Comparison of ENCODE assay signal across 8 cellular contexts in genomic region chr11:12235549-12235944, GRCh38.
DNase-seq lines count a peak whose midpoint lies in the region; ATAC-seq and TF ChIP-seq lines count a peak whose summit lies in the region.

No MANE protein-coding gene starts in this region.

- H3K9me3 Mint-ChIP-seq in activated T-cell treated with anti-CD3 and anti-CD28 coated beads, Interleukin-2, amount 50 U/mL, for 24 hours: no peaks in the 10 kb centered on the region

- CTCF ChIA-PET in RWPE1 (lab: Yijun Ruan, JAX): interaction anchor here (0.5 to 1.7 kb wide), 7 partner anchors 15 to 1489 kb away, joined by 3 to 6 read pairs (median 3); no protein-coding TSS in a partner anchor

- peak overlapping the region; percentile 57 for H3K4me3 Mint-ChIP-seq in activated T-cell treated with anti-CD3 and anti-CD28 coated beads, Interleukin-2, amount 50 U/mL, for 24 hours

- no peak for ATAC-seq in HG03565 (IDR thresholded peaks at IDR 0.05; ENCODE audit: unreplicated experiment)

- DNase-seq in activated T-cell treated with anti-CD3 and anti-CD28 coated beads, Interleukin-2, amount 50 U/mL, for 24 hours: no peak
- no peak for DNase-seq in activated T-cell treated with anti-CD3 and anti-CD28 coated beads, Interleukin-2, amount 50 U/mL, for 48 hours
- no peak for DNase-seq in RWPE1 (ENCODE audit: low spot score)
- peak; percentile 12 for DNase-seq in fibroblast of gingiva (ENCODE audit: low read depth)
- DNase-seq in NOMO-1 (lab: John Stamatoyannopoulos, UW; ENCODE audit: unreplicated experiment in 2 of 2): no peak
- DNase-seq in hepatic stellate cell (ENCODE audit: low spot score): no peak

- peaks cover 44% of the 10 kb centered on the region for H3K4me1 Mint-ChIP-seq in activated T-cell treated with anti-CD3 and anti-CD28 coated beads, Interleukin-2, amount 50 U/mL, for 24 hours (ENCODE audit: low read depth)

- POLR2A ChIA-PET in RWPE1 (lab: Yijun Ruan, JAX; ENCODE audit: low non-redundant PET): interaction anchor here (0.6 kb wide), 1 partner anchor 188 kb away, joined by 3 read pairs; no protein-coding TSS in a partner anchor

- peak overlapping the region; percentile 96 for H3K27ac Mint-ChIP-seq in activated T-cell treated with anti-CD3 and anti-CD28 coated beads, Interleukin-2, amount 50 U/mL, for 24 hours

- H3K36me3 Mint-ChIP-seq in activated T-cell treated with anti-CD3 and anti-CD28 coated beads, Interleukin-2, amount 50 U/mL, for 24 hours (ENCODE audit: low read depth): peaks cover 95% of the 10 kb centered on the region

- H3K27ac ChIP-seq in RWPE1 (peak overlapping the region; percentile 45), temporal lobe (ENCODE audit: low read depth, low read length) (peak overlapping the region; percentile 11)

- TF ChIP-seq CTCF in RWPE1 (conservative IDR thresholded peaks at IDR 0.05; ENCODE audit: low read depth): no peak

- no peaks in the 10 kb centered on the region for H3K27me3 Mint-ChIP-seq in activated T-cell treated with anti-CD3 and anti-CD28 coated beads, Interleukin-2, amount 50 U/mL, for 24 hours
